Comparison of ENCODE assay signal across 14 cellular contexts in the genomic region with DNA sequence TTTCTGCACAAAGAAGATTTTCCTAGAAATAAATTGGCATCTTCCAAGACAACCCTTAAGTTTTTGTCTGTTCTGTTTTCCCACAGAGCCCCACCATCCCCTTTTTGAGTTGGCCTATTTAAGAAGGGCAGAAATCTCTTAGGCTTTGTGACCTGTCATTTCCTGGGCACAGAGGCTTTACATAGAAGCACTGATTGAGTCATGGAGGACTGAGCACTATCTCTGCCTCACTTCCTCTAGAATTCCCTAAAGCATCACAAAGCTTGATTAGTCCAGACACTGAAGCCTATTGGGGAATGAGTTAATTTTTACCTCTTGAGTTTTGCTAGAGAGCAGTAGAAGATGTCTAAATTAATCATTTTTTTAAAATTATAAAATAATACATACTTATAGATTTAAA. TPM values are rescaled to one million over a fixed set of nuclear protein-coding genes. Genes with fewer than 3 reads are reported as not detected.
DNase-seq lines count a peak whose midpoint lies in the region; ATAC-seq, FAIRE-seq and TF ChIP-seq lines count a peak whose summit lies in the region.
"Had no signal": no experiment of that assay in that cellular context is flagged by ENCODE, and none has a peak within 500 bp of the region (broad histone marks: within the 10 kb centered on the region; RNA-seq: fewer than 3 reads in every experiment).

No MANE protein-coding gene starts in this region.

- H4K20me1 ChIP-seq in BLaER1 treated with 17β-estradiol and CSF1 and Interleukin-3, amounts not matched to agents 10 nM and 100 nM = peaks cover 5 to 78% (median 35%) of the 10 kb centered on the region in 11 experiments; a peak in 17 of 22 replicates

- H2AFZ ChIP-seq in mesenchymal stem cell (ENCODE audit: low read depth, low read length) = no peak overlapping the region

- H3K4ac ChIP-seq in mesenchymal stem cell (ENCODE audit: low read depth in 1 of 2, low read length in 2 of 2) = no peak overlapping the region

- no peak overlapping the region for H3K4me3 ChIP-seq in BLaER1 treated with 17β-estradiol and CSF1 and Interleukin-3, amounts not matched to agents 10 nM and 100 nM
- H3K4me3 ChIP-seq in bronchial epithelial cell (ENCODE audit: low read depth, low read length) (no peak overlapping the region), mesenchymal stem cell (ENCODE audit: insufficient read depth in 1 of 2, low read depth in 1 of 2, low read length in 2 of 2) (no peak overlapping the region), H7 (ENCODE audit: insufficient read depth, low read depth, low read length) (no peak overlapping the region), psoas muscle (no peak overlapping the region)
- no peak overlapping the region for H3K4me3 ChIP-seq in naive thymus-derived CD4-positive, alpha-beta T cell (ENCODE audit: low read length)
- H3K4me3 ChIP-seq: SK-N-MC, skin epidermis had no signal

- no peak overlapping the region for H3K14ac ChIP-seq in mesenchymal stem cell (ENCODE audit: low read length in 2 of 2)

- TF ChIP-seq CTCF in bronchial epithelial cell (IDR thresholded peaks at IDR 0.05; ENCODE audit: insufficient read depth, low read length, severe bottlenecking) (no peak), psoas muscle (IDR thresholded peaks at IDR 0.05) (no peak)

- H4K8ac ChIP-seq in mesenchymal stem cell (ENCODE audit: low read length) = no peak overlapping the region

- H3K18ac ChIP-seq in mesenchymal stem cell (ENCODE audit: low read depth in 1 of 2, low read length in 2 of 2) = no peak overlapping the region

- peak; percentile 71 for DNase-seq in bronchial epithelial cell (ENCODE audit: low read depth)
- DNase-seq in mesenchymal stem cell = peak; percentile 49
- no peak for DNase-seq in naive thymus-derived CD4-positive, alpha-beta T cell
- DNase-seq in H7 = no peak
- DNase-seq in psoas muscle = no peak
- DNase-seq: activated CD8-positive, alpha-beta memory T cell treated with anti-CD3 and anti-CD28 coated beads for 24 hours; activated effector memory CD4-positive, alpha-beta T cell treated with Interleukin-2 at 50 U/mL for 16 hours; BE2C had no signal

- no peak overlapping the region for H2BK12ac ChIP-seq in mesenchymal stem cell (ENCODE audit: low read length in 2 of 2)

- peaks cover 10 to 64% (median 53%) of the 10 kb centered on the region in 5 donors for H3K36me3 Mint-ChIP-seq in naive thymus-derived CD4-positive, alpha-beta T cell

- H3K79me1 ChIP-seq in mesenchymal stem cell (replicated peaks; ENCODE audit: low read length, poor library complexity, severe bottlenecking) = peaks cover 26% of the 10 kb centered on the region

- no peak overlapping the region for H2BK5ac ChIP-seq in mesenchymal stem cell (ENCODE audit: low read depth, low read length, poor library complexity, severe bottlenecking)

- CTCF ChIA-PET in naive thymus-derived CD4-positive, alpha-beta T cell (lab: Charles Lee) = no interaction called here

- H3K27me3 Mint-ChIP-seq in naive thymus-derived CD4-positive, alpha-beta T cell = no peaks in the 10 kb centered on the region

- H3K23ac ChIP-seq in mesenchymal stem cell (ENCODE audit: low read length in 2 of 2) = no peak overlapping the region

- POLR2A ChIA-PET in naive thymus-derived CD4-positive, alpha-beta T cell (lab: Charles Lee) = no interaction called here

- 0 out of 22 replicates have a peak overlapping the region, but pooled peaks of 2 of the 11 experiments have one; percentile 2 to 20 for H3K27ac ChIP-seq in BLaER1 treated with 17β-estradiol and CSF1 and Interleukin-3, amounts not matched to agents 10 nM and 100 nM
- H3K27ac ChIP-seq in mesenchymal stem cell (ENCODE audit: low read length, poor library complexity, severe bottlenecking) = no peak overlapping the region
- no peak overlapping the region for H3K27ac ChIP-seq in naive thymus-derived CD4-positive, alpha-beta T cell (ENCODE audit: low read depth, low read length)
- no peak overlapping the region for H3K27ac ChIP-seq in psoas muscle
- H3K27ac ChIP-seq: neutrophil, SK-N-MC, skin epidermis had no signal

- no peak overlapping the region for H3K4me3 Mint-ChIP-seq in naive thymus-derived CD4-positive, alpha-beta T cell

- H3K4me1 ChIP-seq in BLaER1 treated with 17β-estradiol and CSF1 and Interleukin-3, amounts not matched to agents 10 nM and 100 nM = peaks cover 27 to 46% (median 37%) of the 10 kb centered on the region in 10 experiments
- no peaks in the 10 kb centered on the region for H3K4me1 ChIP-seq in mesenchymal stem cell (ENCODE audit: control insufficient read depth, insufficient read depth, low read depth, low read length)
- no peaks in the 10 kb centered on the region for H3K4me1 ChIP-seq in naive thymus-derived CD4-positive, alpha-beta T cell (ENCODE audit: control insufficient read depth in 2 of 2, insufficient read depth in 2 of 2, low read length in 2 of 2)
- peaks cover 14% of the 10 kb centered on the region for H3K4me1 ChIP-seq in psoas muscle
- H3K4me1 ChIP-seq: BE2C had no signal

- intact Hi-C loops in naive thymus-derived CD4-positive, alpha-beta T cell (cut with micrococcal nuclease) = no loop called here
- intact Hi-C loops in psoas muscle (cut with DNase I) = no loop called here

- H4K91ac ChIP-seq in mesenchymal stem cell (ENCODE audit: low read length) = no peak overlapping the region

- peaks cover 0 to 7% (median 0%) of the 10 kb centered on the region in 11 experiments; a peak in 5 of 22 replicates for H3K9me3 ChIP-seq in BLaER1 treated with 17β-estradiol and CSF1 and Interleukin-3, amounts not matched to agents 10 nM and 100 nM (replicated peaks in 1 of 11)
- no peaks in the 10 kb centered on the region for H3K9me3 ChIP-seq in mesenchymal stem cell (ENCODE audit: control insufficient read depth, low read length)
- no peaks in the 10 kb centered on the region for H3K9me3 ChIP-seq in naive thymus-derived CD4-positive, alpha-beta T cell (ENCODE audit: control insufficient read depth in 2 of 3, low read length in 3 of 3)
- H3K9me3 ChIP-seq in psoas muscle = no peaks in the 10 kb centered on the region
- H3K9me3 ChIP-seq: BE2C, neutrophil had no signal

- H2BK15ac ChIP-seq in mesenchymal stem cell (ENCODE audit: low read depth, poor library complexity, severe bottlenecking) = no peak overlapping the region

- no peak overlapping the region for H3K27ac Mint-ChIP-seq in naive thymus-derived CD4-positive, alpha-beta T cell

- ATAC-seq in HG03469 (IDR thresholded peaks at IDR 0.05; ENCODE audit: unreplicated experiment) (peak; percentile 32), GM18873 (IDR thresholded peaks at IDR 0.05; ENCODE audit: low FRiP score, unreplicated experiment) (no peak), psoas muscle (no peak)
- no peak for ATAC-seq in naive thymus-derived CD4-positive, alpha-beta T cell

- no peak overlapping the region for H2BK120ac ChIP-seq in mesenchymal stem cell (ENCODE audit: low read depth, low read length)

- no peak overlapping the region for H3K9ac ChIP-seq in BLaER1 treated with 17β-estradiol and CSF1 and Interleukin-3, amounts not matched to agents 10 nM and 100 nM
- H3K9ac ChIP-seq in mesenchymal stem cell (ENCODE audit: low read length) = no peak overlapping the region

- no peaks in the 10 kb centered on the region for H3K27me3 ChIP-seq in BLaER1 treated with 17β-estradiol and CSF1 and Interleukin-3, amounts not matched to agents 10 nM and 100 nM
- H3K27me3 ChIP-seq in bronchial epithelial cell (ENCODE audit: control insufficient read depth, insufficient read depth, low read length) (no peaks in the 10 kb centered on the region), mesenchymal stem cell (ENCODE audit: control insufficient read depth in 1 of 2, insufficient read depth in 1 of 2, low read length in 2 of 2) (no peaks in the 10 kb centered on the region), H7 (ENCODE audit: control insufficient read depth, insufficient read depth, low read length) (no peaks in the 10 kb centered on the region), psoas muscle (ENCODE audit: insufficient read depth in 3 of 3, low read length in 2 of 3) (no peaks in the 10 kb centered on the region)
- H3K27me3 ChIP-seq in naive thymus-derived CD4-positive, alpha-beta T cell (ENCODE audit: control insufficient read depth in 2 of 2, insufficient read depth in 2 of 2, low read length in 2 of 2) = no peaks in the 10 kb centered on the region
- H3K27me3 ChIP-seq: BE2C, neutrophil had no signal

- no peak for FAIRE-seq in bronchial epithelial cell (lab: Jason Lieb, UNC)

- peak overlapping the region; percentile 25 to 68 (median 58); a peak in 20 of 22 replicates for H3K4me2 ChIP-seq in BLaER1 treated with 17β-estradiol and CSF1 and Interleukin-3, amounts not matched to agents 10 nM and 100 nM
- no peak overlapping the region for H3K4me2 ChIP-seq in mesenchymal stem cell (ENCODE audit: low read length, poor library complexity, severe bottlenecking)

- H2AK5ac ChIP-seq in mesenchymal stem cell (ENCODE audit: low read length, severe bottlenecking) = no peak overlapping the region

- H3K36me3 ChIP-seq in BLaER1 treated with 17β-estradiol and CSF1 and Interleukin-3, amounts not matched to agents 10 nM and 100 nM = peaks cover 55 to 85% (median 69%) of the 10 kb centered on the region in 11 experiments
- H3K36me3 ChIP-seq in bronchial epithelial cell (ENCODE audit: control insufficient read depth, insufficient read depth, low read length) (peaks cover 8% of the 10 kb centered on the region), mesenchymal stem cell (ENCODE audit: control insufficient read depth in 1 of 2, insufficient read depth in 2 of 2, low read depth in 1 of 2, low read length in 2 of 2) (peaks cover 7 to 24% of the 10 kb centered on the region in 2 experiments), H7 (replicated peaks; ENCODE audit: control insufficient read depth, insufficient read depth, low read length) (no peaks in the 10 kb centered on the region; the same call in 1 of the 2 replicates), psoas muscle (ENCODE audit: insufficient read depth in 1 of 2, low read depth in 1 of 2) (peaks cover 4 to 30% of the 10 kb centered on the region in 2 donors)
- peaks cover 0 to 24% (median 8%) of the 10 kb centered on the region in 3 experiments for H3K36me3 ChIP-seq in naive thymus-derived CD4-positive, alpha-beta T cell (ENCODE audit: control insufficient read depth in 2 of 3, insufficient read depth in 3 of 3, low read length in 3 of 3)
- H3K36me3 ChIP-seq: BE2C had no signal

- no peaks in the 10 kb centered on the region for H3K9me3 Mint-ChIP-seq in naive thymus-derived CD4-positive, alpha-beta T cell

- peaks cover 0 to 47% (median 34%) of the 10 kb centered on the region in 7 donors for H3K4me1 Mint-ChIP-seq in naive thymus-derived CD4-positive, alpha-beta T cell

RNA-seq across cellular contexts. Expression of a gene that starts 25.4 kb away (rescaled TPM):
- 5.5 and 9.7 TPM in 2 replicates for total RNA-seq in bronchial epithelial cell
- polyA plus RNA-seq in mesenchymal stem cell (2013, experiment 1 of 2) = 21.4 TPM
- 23.4 TPM for polyA plus RNA-seq in mesenchymal stem cell (2013, experiment 2 of 2)
- 10 to 100 TPM; 35.7 to 60.8 (median 58.6) TPM for total RNA-seq in naive thymus-derived CD4-positive, alpha-beta T cell
- polyA plus RNA-seq in naive thymus-derived CD4-positive, alpha-beta T cell = 10 to 100 TPM; 50.2 to 60.1 TPM
- 16.9 and 18.8 TPM in 2 replicates for total RNA-seq in H7 (2014; rRNA removed; shearing (Covaris generic))
- 10 to 100 TPM; 34.0 to 46.8 (median 41.9) TPM for total RNA-seq in psoas muscle
- 10 to 100 TPM in 2 of 3 donors, 1 to 10 TPM in 1; 6.8 to 32.2 (median 32.0) TPM for polyA plus RNA-seq in psoas muscle

Comparison
In these comparisons a context has a peak if more than half of its experiments do, and no peak if none do; other contexts are left out.
1. DNase-seq: peak in bronchial epithelial cell (single experiment) and mesenchymal stem cell (single experiment); none in naive thymus-derived CD4-positive, alpha-beta T cell (0 of 9), H7 (single experiment) and psoas muscle (0 of 2).